In the genomic region with DNA sequence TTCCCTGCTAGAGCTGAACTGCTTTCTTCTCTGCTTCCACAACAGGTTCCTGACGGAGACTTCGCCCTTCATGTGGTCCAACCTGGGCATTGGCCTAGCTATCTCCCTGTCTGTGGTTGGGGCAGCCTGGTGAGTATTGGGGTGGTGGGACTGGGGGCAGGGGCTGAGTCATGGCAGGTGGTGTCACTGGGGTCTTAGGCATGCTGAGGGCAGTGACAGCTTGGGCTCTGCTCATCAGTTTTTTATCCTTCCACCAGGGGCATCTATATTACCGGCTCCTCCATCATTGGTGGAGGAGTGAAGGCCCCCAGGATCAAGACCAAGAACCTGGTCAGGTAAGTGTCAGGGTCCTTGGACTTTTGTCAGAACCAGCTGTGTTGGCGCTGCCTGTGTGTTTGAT, we compare ENCODE assay signal across 1 cellular context.
TF ChIP-seq lines count a peak whose summit lies in the region.

No MANE protein-coding gene starts in this region.

TF ChIP-seq in K562, 482 proteins besides CTCF, POLR2A, EP300 and RAD21:
- no peak for TF ChIP-seq ATF4 (CRISPR knock-in tag; IDR thresholded peaks at IDR 0.05)
- peak; percentile 4 for TF ChIP-seq TBP (optimal IDR thresholded peaks at IDR 0.05; ENCODE audit: low read depth, low read length)
